Comparison of ENCODE assay signal across 8 cellular contexts in genomic region chr17:59786536-59787319, GRCh38.
A peak's percentile ranks its signal among the peaks of the same experiment; 100 is the strongest.
DNase-seq lines count a peak whose midpoint lies in the region; ATAC-seq, FAIRE-seq and TF ChIP-seq lines count a peak whose summit lies in the region.

No MANE protein-coding gene starts in this region.

- H3K27me3 ChIP-seq in right atrium auricular region: no peaks in the 10 kb centered on the region

- H3K27me3 Mint-ChIP-seq in activated naive CD8-positive, alpha-beta T cell treated with anti-CD3 and anti-CD28 coated beads, Interleukin-2, amount 50 U/mL, for 24 hours: peaks cover 3% of the 10 kb centered on the region

- H3K36me3 ChIP-seq in right atrium auricular region: no peaks in the 10 kb centered on the region

- peak overlapping the region; percentile 70 for H3K4me3 Mint-ChIP-seq in activated naive CD8-positive, alpha-beta T cell treated with anti-CD3 and anti-CD28 coated beads, Interleukin-2, amount 50 U/mL, for 24 hours

- peaks cover 0 to 47% of the 10 kb centered on the region in 2 donors for H3K4me1 ChIP-seq in right atrium auricular region

- peaks cover 28% of the 10 kb centered on the region for H3K36me3 Mint-ChIP-seq in activated naive CD8-positive, alpha-beta T cell treated with anti-CD3 and anti-CD28 coated beads, Interleukin-2, amount 50 U/mL, for 24 hours (ENCODE audit: low read depth)

- peaks cover 76% of the 10 kb centered on the region for H3K4me1 Mint-ChIP-seq in activated naive CD8-positive, alpha-beta T cell treated with anti-CD3 and anti-CD28 coated beads, Interleukin-2, amount 50 U/mL, for 24 hours

- peak; percentile 94 for DNase-seq in Daoy (ENCODE audit: low read depth)
- DNase-seq in HTR-8/SVneo (ENCODE audit: insufficient read length, low spot score): peak; percentile 95
- peak; percentile 69 for DNase-seq in activated naive CD8-positive, alpha-beta T cell treated with anti-CD3 and anti-CD28 coated beads, Interleukin-2, amount 50 U/mL, for 24 hours
- DNase-seq in right atrium auricular region (ENCODE audit: low spot score): peak; percentile 69
- DNase-seq in skeletal muscle cell (ENCODE audit: low read depth): peak; percentile 99
- DNase-seq in middle frontal gyrus (ENCODE audit: extremely low spot score, low spot score): no peak

- TF ChIP-seq CTCF in right atrium auricular region (IDR thresholded peaks at IDR 0.05): no peak

- H3K9me3 ChIP-seq in right atrium auricular region: no peaks in the 10 kb centered on the region

- H3K4me3 ChIP-seq in right atrium auricular region: no peak overlapping the region
- no peak overlapping the region for H3K4me3 ChIP-seq in skeletal muscle cell (ENCODE audit: low read depth, low read length)

- peak overlapping the region; percentile 60 to 86 for H3K27ac ChIP-seq in right atrium auricular region

- ATAC-seq in GM21447 (IDR thresholded peaks at IDR 0.05; ENCODE audit: unreplicated experiment) (peak; percentile 92), SK-N-SH treated with all-trans-retinoic acid at 6 μM for 48 hours (peak; percentile 88)
- ATAC-seq in activated naive CD8-positive, alpha-beta T cell treated with anti-CD3 and anti-CD28 coated beads, Interleukin-2, amount 50 U/mL, for 24 hours: peak; percentile 89

- peak; percentile 99 for FAIRE-seq in HTR-8/SVneo (lab: Jason Lieb, UNC)

- H3K27ac Mint-ChIP-seq in activated naive CD8-positive, alpha-beta T cell treated with anti-CD3 and anti-CD28 coated beads, Interleukin-2, amount 50 U/mL, for 24 hours: peak overlapping the region; percentile 100

- H3K9me3 Mint-ChIP-seq in activated naive CD8-positive, alpha-beta T cell treated with anti-CD3 and anti-CD28 coated beads, Interleukin-2, amount 50 U/mL, for 24 hours: no peaks in the 10 kb centered on the region

TF ChIP-seq in SK-N-SH treated with all-trans-retinoic acid at 6 μM for 48 hours, 23 proteins besides CTCF, POLR2A, EP300 and RAD21:
- TF ChIP-seq TOX (CRISPR knock-in tag; IDR thresholded peaks at IDR 0.05; ENCODE audit: borderline replicate concordance) (peak; percentile 85; the same call in 1 of the 2 replicates), POU6F1 (CRISPR knock-in tag; IDR thresholded peaks at IDR 0.05; ENCODE audit: borderline replicate concordance, low read depth) (peak; percentile 75; the same call in 1 of the 2 replicates), CSRNP3 (CRISPR knock-in tag; IDR thresholded peaks at IDR 0.05) (peak; percentile 48; the same call in 1 of the 2 replicates), ESRRG (CRISPR knock-in tag; IDR thresholded peaks at IDR 0.05) (no peak), ISL1 (CRISPR knock-in tag; IDR thresholded peaks at IDR 0.05) (peak; percentile 74), OSR1 (CRISPR knock-in tag; IDR thresholded peaks at IDR 0.05) (peak; percentile 72; the same call in 1 of the 2 replicates), PPARA (CRISPR knock-in tag; IDR thresholded peaks at IDR 0.05; ENCODE audit: borderline replicate concordance) (no peak), ZFP30 (CRISPR knock-in tag; IDR thresholded peaks at IDR 0.05) (no peak), CSDC2 (CRISPR knock-in tag; IDR thresholded peaks at IDR 0.05) (no peak), SNAI2 (CRISPR knock-in tag; IDR thresholded peaks at IDR 0.05) (peak; percentile 93), CREB5 (CRISPR knock-in tag; IDR thresholded peaks at IDR 0.05; ENCODE audit: low read depth) (peak; percentile 87; the same call in 1 of the 2 replicates), ZNF8 (CRISPR knock-in tag; IDR thresholded peaks at IDR 0.05) (0 out of 2 replicates have a peak, but pooled peaks have one; percentile 22), ZNF565 (CRISPR knock-in tag; conservative IDR thresholded peaks at IDR 0.05; ENCODE audit: low read depth) (no peak), RARB (CRISPR knock-in tag; IDR thresholded peaks at IDR 0.05) (no peak), ZNF70 (CRISPR knock-in tag; IDR thresholded peaks at IDR 0.05) (no peak), BACH2 (CRISPR knock-in tag; IDR thresholded peaks at IDR 0.05; ENCODE audit: borderline replicate concordance) (no peak), ZC3H10 (CRISPR knock-in tag; IDR thresholded peaks at IDR 0.05) (peak; percentile 78), TSHZ2 (CRISPR knock-in tag; IDR thresholded peaks at IDR 0.05) (no peak), PATZ1 (CRISPR knock-in tag; IDR thresholded peaks at IDR 0.05; ENCODE audit: borderline replicate concordance) (peak; percentile 88), ARNTL (CRISPR knock-in tag; IDR thresholded peaks at IDR 0.05; ENCODE audit: borderline replicate concordance, low read depth) (no peak), ZFP3 (CRISPR knock-in tag; IDR thresholded peaks at IDR 0.05) (no peak)
